In the genomic region with DNA sequence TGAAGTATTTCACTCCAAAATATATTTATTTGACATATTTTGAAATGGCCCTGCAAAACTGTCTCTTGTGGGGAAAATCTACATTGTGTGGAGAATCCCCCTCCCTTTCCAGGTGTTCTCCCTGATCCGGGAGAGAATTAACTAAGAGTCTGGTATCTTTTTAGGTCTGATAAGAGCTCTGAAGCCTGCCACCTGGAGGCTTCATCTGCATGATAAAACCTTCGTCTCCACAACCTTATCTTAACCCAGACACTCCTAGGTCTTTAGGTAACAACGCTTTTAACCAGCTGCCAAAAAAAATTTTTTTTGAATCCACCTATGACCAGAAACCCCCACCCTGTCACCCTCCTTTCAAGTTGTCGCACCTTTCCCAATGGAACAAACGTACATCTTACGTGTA, we compare ENCODE assay signal across 21 cellular contexts. TPM values are rescaled to one million over a fixed set of nuclear protein-coding genes. Genes with fewer than 3 reads are reported as not detected.
DNase-seq lines count a peak whose midpoint lies in the region; ATAC-seq, FAIRE-seq and TF ChIP-seq lines count a peak whose summit lies in the region.
"Had no signal": no experiment of that assay in that cellular context is flagged by ENCODE, and none has a peak within 500 bp of the region (broad histone marks: within the 10 kb centered on the region; RNA-seq: fewer than 3 reads in every experiment).

No MANE protein-coding gene starts in this region.

- H3K9me3 ChIP-seq in K562 (replicated peaks; ENCODE audit: control insufficient read depth, insufficient read depth, low read depth, low read length) (no peaks in the 10 kb centered on the region), iPS-20b (ENCODE audit: insufficient read depth, low read depth, low read length) (no peaks in the 10 kb centered on the region), small intestine (ENCODE audit: control insufficient read depth, low read depth) (no peaks in the 10 kb centered on the region)
- H3K9me3 ChIP-seq: heart left ventricle, thoracic aorta had no signal

- WGBS in K562 (ENCODE audit: insufficient coverage, low coverage, missing lambda C conversion rate) = 32% methylated on average over 6 of the region's 6 CpGs
- 16 to 56% (median 41%) methylated on average over 6 of the region's 6 CpGs for WGBS in small intestine, 3 donors

- FAIRE-seq in K562 (lab: Jason Lieb, UNC) (peak; percentile 56), small intestine (lab: Jason Lieb, UNC) (no peak)
- FAIRE-seq: astrocyte, endothelial cell of umbilical vein had no signal

- no peaks in the 10 kb centered on the region for H3K9me1 ChIP-seq in K562 (ENCODE audit: control insufficient read depth, insufficient read depth, low read length)

- peaks cover 5% of the 10 kb centered on the region; the same call in 1 of the 3 replicates for H3K79me2 ChIP-seq in K562 (ENCODE audit: control insufficient read depth, insufficient read depth, low read length)

- TF ChIP-seq EP300 in K562 (IDR thresholded peaks at IDR 0.05; ENCODE audit: low read length) = peak; percentile 85

- BruUV-seq in K562 (replicated peaks; lab: Mats Ljungman, UMichigan) = no TSS peak

- TF ChIP-seq RAD21 in K562 (CRISPR knock-in tag; conservative IDR thresholded peaks at IDR 0.05 in 1 of 2, IDR thresholded peaks at IDR 0.05 in 1 of 2) = no peak

- H3K9ac ChIP-seq in K562 (ENCODE audit: insufficient read depth in 1 of 2, low read depth in 2 of 2, low read length in 2 of 2) (no peak overlapping the region), iPS-20b (ENCODE audit: low read depth, low read length) (peak overlapping the region; percentile 67; the same call in 1 of the 2 replicates)

- TF ChIP-seq CTCF in K562 (IDR thresholded peaks at IDR 0.05 in 2 of 3, conservative IDR thresholded peaks at IDR 0.05 in 1 of 3; ENCODE audit: insufficient read depth in 2 of 3, low read depth in 1 of 3, low read length in 3 of 3) = 0 out of 6 replicates have a peak, but pooled peaks of 1 of the 3 experiments have one; percentile 6
- TF ChIP-seq CTCF in dorsolateral prefrontal cortex (IDR thresholded peaks at IDR 0.05 in 54 of 56, conservative IDR thresholded peaks at IDR 0.05 in 2 of 56; ENCODE audit: low read depth in 1 of 56, partially characterized antibody in 56 of 56) = no peak

- no peak overlapping the region for H3K4me2 ChIP-seq in K562 (ENCODE audit: insufficient read depth, low read length)

- intact Hi-C loops in K562 (cut with micrococcal nuclease) = no loop called here
- intact Hi-C loops in dorsolateral prefrontal cortex (cut with DNase I) = no loop called here

- H2AFZ ChIP-seq in K562 (ENCODE audit: low read depth, low read length) = no peak overlapping the region

- no peaks in the 10 kb centered on the region for H3K36me3 ChIP-seq in K562 (ENCODE audit: control insufficient read depth, insufficient read depth, low read length)
- no peaks in the 10 kb centered on the region for H3K36me3 ChIP-seq in iPS-20b (ENCODE audit: insufficient read depth, low read depth, low read length)
- H3K36me3 ChIP-seq in small intestine (ENCODE audit: control insufficient read depth in 2 of 2, insufficient read depth in 2 of 2, low read length in 2 of 2) = no peaks in the 10 kb centered on the region
- H3K36me3 ChIP-seq: heart left ventricle, thoracic aorta had no signal

- H3K4me3 ChIP-seq in Jurkat, Clone E6-1 (ENCODE audit: low read length) = no peak overlapping the region
- H3K4me3 ChIP-seq in K562 (no peak overlapping the region), iPS-20b (ENCODE audit: low read length) (peak overlapping the region; percentile 56), small intestine (ENCODE audit: low read depth in 1 of 2, low read length in 2 of 2) (no peak overlapping the region), dorsolateral prefrontal cortex (peak overlapping the region in 1 of 59 donors; percentile 5)
- H3K4me3 ChIP-seq: heart left ventricle, thoracic aorta had no signal

- TF ChIP-seq POLR2A in K562 (conservative IDR thresholded peaks at IDR 0.05) = no peak

- in situ Hi-C loops in K562 (cut with MboI) = no loop called here

- no peaks in the 10 kb centered on the region for H4K20me1 ChIP-seq in K562 (replicated peaks; ENCODE audit: control insufficient read depth, insufficient read depth, low read length)

- H3K4me1 ChIP-seq in K562 (replicated peaks in 1 of 2; ENCODE audit: control insufficient read depth in 2 of 2, insufficient read depth in 2 of 2, low read length in 2 of 2) = peaks cover 0 to 20% of the 10 kb centered on the region in 2 experiments; a peak in 2 of 5 replicates
- peaks cover 32% of the 10 kb centered on the region for H3K4me1 ChIP-seq in iPS-20b (ENCODE audit: insufficient read depth, low read length)
- H3K4me1 ChIP-seq in small intestine (ENCODE audit: control insufficient read depth in 2 of 2, insufficient read depth in 1 of 2, low read depth in 1 of 2, low read length in 1 of 2) = no peaks in the 10 kb centered on the region

- H3K27me3 ChIP-seq in K562 (ENCODE audit: control insufficient read depth in 2 of 2, insufficient read depth in 2 of 2, low read length in 2 of 2) (no peaks in the 10 kb centered on the region), iPS-20b (ENCODE audit: insufficient read depth, low read length) (no peaks in the 10 kb centered on the region), small intestine (ENCODE audit: control insufficient read depth in 2 of 2, insufficient read depth in 2 of 2, low read length in 2 of 2) (no peaks in the 10 kb centered on the region), dorsolateral prefrontal cortex (no peaks in the 10 kb centered on the region)
- H3K27me3 ChIP-seq: heart left ventricle had no signal

- POLR2A ChIA-PET in K562 (lab: Yijun Ruan, JAX) = interaction anchor here (0.6 to 1.8 kb wide), 4 partner anchors 11 to 43 kb away, joined by 3 to 6 read pairs (median 4); no protein-coding TSS in a partner anchor

- ATAC-seq in K562 = peak; percentile 45
- ATAC-seq: natural killer cell; stimulated activated naive B cell treated with anti-CD40 and anti-IgM and Interleukin-4, amounts not matched to agents 10 μg/mL and 1 μg/mL and 100 μg/mL, for 72 hours had no signal

- CTCF ChIA-PET in K562 (lab: Yijun Ruan, JAX; ENCODE audit: low intra/inter-chr PET ratio) = no interaction called here

- H3K27ac ChIP-seq in K562 (ENCODE audit: extremely low read depth, low read depth, low read length) = no peak overlapping the region
- H3K27ac ChIP-seq in iPS-20b (ENCODE audit: low read length) = no peak overlapping the region
- no peak overlapping the region for H3K27ac ChIP-seq in small intestine (ENCODE audit: low read depth in 1 of 2, low read length in 1 of 2)
- peak overlapping the region in 4 of 59 donors; percentile 26 to 62 (median 44) for H3K27ac ChIP-seq in dorsolateral prefrontal cortex
- H3K27ac ChIP-seq: heart left ventricle, thoracic aorta had no signal

- DNase-seq in Jurkat, Clone E6-1 (ENCODE audit: low read depth, low spot score) = peak; percentile 5
- DNase-seq in K562 (ENCODE audit: extremely low read depth in 1 of 4, low spot score in 3 of 4) (peak; percentile 20 to 63 (median 33)), small intestine (peak; percentile 35), NCI-H2196 (lab: John Stamatoyannopoulos, UW; ENCODE audit: unreplicated experiment) (no peak), dorsolateral prefrontal cortex (no peak)
- DNase-seq in stimulated activated CD4-positive, alpha-beta T cell treated with anti-CD3 and anti-CD28 coated beads, Interleukin-4, amount 100 ng/mL, for 4 hours = no peak
- DNase-seq: central memory CD4-positive, alpha-beta T cell; EL; heart left ventricle; natural killer cell; NCI-H187; NCI-H774; stimulated activated CD4-positive, alpha-beta T cell treated with anti-CD3 and anti-CD28 coated beads, Interleukin-4, amount 100 ng/mL, for 1 hour; stimulated activated naive B cell treated with anti-CD40 and anti-IgM and Interleukin-4, amounts not matched to agents 10 μg/mL and 1 μg/mL and 100 μg/mL, for 72 hours had no signal

TF ChIP-seq in K562, 482 proteins besides CTCF, POLR2A, EP300 and RAD21 (continues in another document):
- no peak for TF ChIP-seq RBFOX2 (IDR thresholded peaks at IDR 0.05; ENCODE audit: low read depth, low read length)
- peak; percentile 94 for TF ChIP-seq TEAD4 (IDR thresholded peaks at IDR 0.05; ENCODE audit: low read length)
- no peak for TF ChIP-seq TEAD4 (CRISPR knock-in tag; IDR thresholded peaks at IDR 0.05; ENCODE audit: borderline replicate concordance)
- no peak for TF ChIP-seq ERF (CRISPR knock-in tag; IDR thresholded peaks at IDR 0.05)
- TF ChIP-seq RBM25 (IDR thresholded peaks at IDR 0.05; ENCODE audit: low read depth, low read length, severe bottlenecking) = no peak
- TF ChIP-seq NCOA2 (IDR thresholded peaks at IDR 0.05; ENCODE audit: partially characterized antibody in 2 of 2) = no peak
- TF ChIP-seq GATAD2B (IDR thresholded peaks at IDR 0.05; ENCODE audit: borderline replicate concordance) = no peak
- TF ChIP-seq ARID1B (IDR thresholded peaks at IDR 0.05) = peak; percentile 90
- TF ChIP-seq DPF2 (IDR thresholded peaks at IDR 0.05) = peak; percentile 83
- TF ChIP-seq ZNF24 (IDR thresholded peaks at IDR 0.05) = no peak
- TF ChIP-seq CBFA2T2 (conservative IDR thresholded peaks at IDR 0.05) = peak; percentile 94
- TF ChIP-seq BRCA1 (IDR thresholded peaks at IDR 0.05) = no peak
- no peak for TF ChIP-seq BRCA1 (CRISPR knock-in tag; IDR thresholded peaks at IDR 0.05)
- TF ChIP-seq RB1 (IDR thresholded peaks at IDR 0.05; ENCODE audit: low read depth) = no peak

RNA-seq across cellular contexts. Expression of a gene that starts 43.0 kb away (rescaled TPM):
- 15.4 TPM for polyA plus RNA-seq in Jurkat, Clone E6-1 (2012; ENCODE audit: insufficient read depth, insufficient read length)
- 4.1 and 23.9 TPM in 2 replicates for total RNA-seq in K562 (2011; cell fraction: chromatin; rRNA removed; ENCODE audit: low replicate concordance)
- total RNA-seq in K562 (2011; cell fraction: nucleolus; rRNA removed) = 2.7 and 4.9 TPM in 2 replicates
- total RNA-seq in K562 (2011; cell fraction: nucleoplasm; rRNA removed) = 8.4 and 13.0 TPM in 2 replicates
- 7.8 and 8.4 TPM in 2 replicates for total RNA-seq in K562 (2014; rRNA removed)
- 16.8 and 18.7 TPM in 2 replicates for total RNA-seq in K562 (2014; rRNA removed; fragmentation: Illumina TruSeq; extraction: Trizol)
- total RNA-seq in K562 (2015; rRNA removed; fragmentation: Illumina TruSeq; extraction: Trizol) = 15.1 and 15.7 TPM in 2 replicates
- total RNA-seq in K562 (2021) = 9.5 and 13.6 TPM in 2 replicates
- 10.7 and 13.1 TPM in 2 replicates for polyA plus RNA-seq in K562 (2011; rRNA removed)
- 1.9 and 4.1 TPM in 2 replicates for polyA plus RNA-seq in K562 (2011; cell fraction: cytosol; rRNA removed)
- 13.8 and 14.7 TPM in 2 replicates for polyA plus RNA-seq in K562 (2011; cell fraction: nucleus; rRNA removed)
- 6.3 and 8.8 TPM in 2 replicates for polyA plus RNA-seq in K562 (2012)
- 11.2 and 15.1 TPM in 2 replicates for polyA plus RNA-seq in K562 (2014; fragmentation: Illumina TruSeq; extraction: Trizol)
- 1 to 10 TPM; 6.4 to 9.3 TPM for polyA plus RNA-seq in K562 (2014; fragmentation: Nextera tagmentation; extraction: Ambion mirVana)
- polyA plus RNA-seq in K562 (2014; rRNA removed) = 9.9 and 10.1 TPM in 2 replicates
- polyA minus RNA-seq in K562 (2011; rRNA and poly(A)+ RNA removed) = 10.7 and 12.1 TPM in 2 replicates
- 3.3 and 6.6 TPM in 2 replicates for polyA minus RNA-seq in K562 (2011; cell fraction: cytosol; rRNA and poly(A)+ RNA removed)
- 13.3 and 16.1 TPM in 2 replicates for polyA minus RNA-seq in K562 (2011; cell fraction: nucleus; rRNA and poly(A)+ RNA removed)
- 1 to 10 TPM; 1.8 to 6.3 (median 2.4) TPM for polyA plus RNA-seq in small intestine
- 10 to 100 TPM; 13.9 to 52.2 (median 26.9) TPM for total RNA-seq in dorsolateral prefrontal cortex
- total RNA-seq: HT-29, OCI-LY7 had no signal
- polyA plus RNA-seq: CD14-positive monocyte had no signal

Comparison
In these comparisons a context has a peak if more than half of its experiments do, and no peak if none do; other contexts are left out.
1. DNase-seq: peak in Jurkat, Clone E6-1 (single experiment), K562 (4 of 4) and small intestine (single experiment); none in NCI-H2196 (single experiment), dorsolateral prefrontal cortex (0 of 10) and stimulated activated CD4-positive, alpha-beta T cell treated with anti-CD3 and anti-CD28 coated beads, Interleukin-4, amount 100 ng/mL, for 4 hours (0 of 2).